Comparison of ENCODE assay signal across 8 cellular contexts in genomic region chr6:99520855-99521556, GRCh38. TPM values are rescaled to one million over a fixed set of nuclear protein-coding genes. Genes with fewer than 3 reads are reported as not detected.
DNase-seq lines count a peak whose midpoint lies in the region; TF ChIP-seq lines count a peak whose summit lies in the region.

No MANE protein-coding gene starts in this region.

- H3K27ac Mint-ChIP-seq in neural crest cell (ENCODE audit: unreplicated experiment) = peak overlapping the region; percentile 97

- no peaks in the 10 kb centered on the region for H4K20me1 ChIP-seq in MM.1S (ENCODE audit: insufficient read depth, low read length)

- peak; percentile 79 for TF ChIP-seq CTCF in MM.1S (IDR thresholded peaks at IDR 0.05; ENCODE audit: low read length)
- peak; percentile 76 for TF ChIP-seq CTCF in neural crest cell (conservative IDR thresholded peaks at IDR 0.05)

- H3K27me3 Mint-ChIP-seq in neural crest cell (ENCODE audit: low read depth) = peaks cover 5% of the 10 kb centered on the region

- H3K9ac ChIP-seq in MM.1S (ENCODE audit: low read length) = peak overlapping the region; percentile 74

- peak overlapping the region; percentile 97 for H3K4me3 Mint-ChIP-seq in neural crest cell

- no peaks in the 10 kb centered on the region for H3K9me3 ChIP-seq in MM.1S (replicated peaks; ENCODE audit: insufficient read depth, low read length)

- H3K36me3 Mint-ChIP-seq in neural crest cell (ENCODE audit: low read depth) = no peaks in the 10 kb centered on the region

- H3K4me1 ChIP-seq in MM.1S (ENCODE audit: low read length) = peaks cover 10% of the 10 kb centered on the region

- no peaks in the 10 kb centered on the region for H3K9me2 ChIP-seq in MM.1S (replicated peaks; ENCODE audit: insufficient read depth, low read length)

- H3K36me3 ChIP-seq in MM.1S (replicated peaks; ENCODE audit: insufficient read depth, low read length) = no peaks in the 10 kb centered on the region

- DNase-seq in GM04504 (ENCODE audit: low read depth) = peak; percentile 63
- DNase-seq in HCEC 1CT = peak; percentile 86
- peak; percentile 82 for DNase-seq in MM.1S
- DNase-seq in SIG-M5 (lab: John Stamatoyannopoulos, UW) = peak; percentile 48
- DNase-seq in activated gamma-delta T cell treated with Interleukin-2 at 50 U/mL for 16 hours = peak; percentile 68
- peak; percentile 65 for DNase-seq in fibroblast of the conjunctiva (ENCODE audit: low read depth)
- peak; percentile 70 for DNase-seq in neural crest cell (ENCODE audit: low read depth, low spot score)
- DNase-seq in substantia nigra (lab: John Stamatoyannopoulos, UW) = peak; percentile 12 to 90 (median 72)

- H3F3A ChIP-seq in MM.1S (ENCODE audit: insufficient read depth, low read length) = peaks cover 16% of the 10 kb centered on the region; the same call in 1 of the 2 replicates

- peaks cover 30% of the 10 kb centered on the region for H3K4me1 Mint-ChIP-seq in neural crest cell

- H3K27me3 ChIP-seq in MM.1S (replicated peaks; ENCODE audit: insufficient read depth, low read length) = no peaks in the 10 kb centered on the region; the same call in 1 of the 2 replicates

- no peaks in the 10 kb centered on the region for H3K79me2 ChIP-seq in MM.1S (ENCODE audit: low read length)

- no peaks in the 10 kb centered on the region for H3K9me3 Mint-ChIP-seq in neural crest cell

- H3K27ac ChIP-seq in MM.1S (ENCODE audit: low read length) (peak overlapping the region; percentile 60; the same call in 1 of the 2 replicates), substantia nigra (ENCODE audit: low read depth, low read length, poor library complexity, severe bottlenecking) (peak overlapping the region; percentile 82)

- H3K4me2 ChIP-seq in MM.1S (ENCODE audit: low read depth, low read length) = peak overlapping the region; percentile 74; the same call in 1 of the 2 replicates

- H3K4me3 ChIP-seq in MM.1S (ENCODE audit: low read length) = peak overlapping the region; percentile 92

- H2AFZ ChIP-seq in MM.1S (ENCODE audit: low read length) = peak overlapping the region; percentile 87

RNA-seq across cellular contexts. Expression of gene USP45, which starts 5.8 kb away (rescaled TPM):
- 12.0 and 15.1 TPM in 2 replicates for total RNA-seq in neural crest cell

RNA-seq across cellular contexts. Expression of gene CCNC, which starts 47.5 kb away (rescaled TPM):
- total RNA-seq in neural crest cell = 45.5 and 56.4 TPM in 2 replicates

Comparison
In these comparisons a context has a peak if more than half of its experiments do, and no peak if none do; other contexts are left out.
1. Peak in every context shown above with its lines: DNase-seq, H3K4me3 ChIP-seq and H3K27ac ChIP-seq.